24 cellular contexts compared by ENCODE assay signal in the genomic region with DNA sequence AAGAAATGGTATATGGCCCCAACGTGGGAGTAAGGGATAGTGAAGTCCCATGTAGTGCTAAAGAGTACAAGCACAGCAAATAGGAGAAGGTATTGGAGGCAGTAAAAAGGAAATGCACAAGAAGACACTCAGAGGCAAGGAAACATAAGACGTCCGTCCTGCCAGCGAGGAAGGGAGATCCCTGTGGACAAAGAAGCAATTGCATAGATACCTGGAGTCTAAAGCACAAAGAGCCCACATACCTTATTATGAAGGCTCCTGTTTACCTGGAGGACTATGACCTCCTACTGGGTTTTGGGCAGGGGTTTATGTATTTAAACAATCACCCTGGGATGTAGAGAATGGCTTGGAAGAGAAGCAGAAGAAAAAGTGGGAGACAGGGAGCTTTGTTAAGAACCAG.
"Had no signal": no experiment of that assay in that cellular context is flagged by ENCODE, and none has a peak within 500 bp of the region (broad histone marks: within the 10 kb centered on the region; RNA-seq: fewer than 3 reads in every experiment).

No MANE protein-coding gene starts in this region.

- H3K27me3 ChIP-seq: adrenal gland, Peyer's patch, SJSA1 had no signal

- H3K27me3 Mint-ChIP-seq: activated naive CD8-positive, alpha-beta T cell treated with anti-CD3 and anti-CD28 coated beads, Interleukin-2, amount 10 ng/mL, durations not matched to agents 7 days and 5 days had no signal

- H3K36me3 Mint-ChIP-seq: activated naive CD8-positive, alpha-beta T cell treated with anti-CD3 and anti-CD28 coated beads, Interleukin-2, amount 10 ng/mL, durations not matched to agents 7 days and 5 days had no signal

- H3K4me1 Mint-ChIP-seq: activated B cell treated with CpG ODN at 0.5 μM for 24 hours; activated naive CD8-positive, alpha-beta T cell treated with anti-CD3 and anti-CD28 coated beads, Interleukin-2, amount 10 ng/mL, durations not matched to agents 7 days and 5 days had no signal

- H3K4me3 Mint-ChIP-seq: activated B cell treated with CpG ODN at 0.5 μM for 24 hours; activated CD8-positive, alpha-beta T cell treated with anti-CD3 and anti-CD28 coated beads for 36 hours; activated naive CD8-positive, alpha-beta T cell treated with anti-CD3 and anti-CD28 coated beads, Interleukin-2, amount 10 ng/mL, durations not matched to agents 7 days and 5 days; activated T-cell treated with anti-CD3 and anti-CD28 coated beads, Interleukin-2, amount 50 U/mL, for 72 hours; T-helper 1 cell treated with Interleukin-12 subunit alpha and Interleukin-12 subunit beta and Interleukin-4 antibody, amounts not matched to agents 30 μg/mL and 1 μg/mL, for 36 hours had no signal

- H3K4me3 ChIP-seq: adrenal gland, K562, Peyer's patch, SJSA1 had no signal

- H3K27ac ChIP-seq: adrenal gland, Peyer's patch, SJSA1 had no signal

- H3K9me3 ChIP-seq: adrenal gland, Peyer's patch, SJSA1 had no signal

- H3K27ac Mint-ChIP-seq: activated B cell treated with CpG ODN at 0.5 μM for 24 hours; activated CD8-positive, alpha-beta T cell treated with anti-CD3 and anti-CD28 coated beads for 36 hours; activated naive CD8-positive, alpha-beta T cell treated with anti-CD3 and anti-CD28 coated beads, Interleukin-2, amount 10 ng/mL, durations not matched to agents 7 days and 5 days; activated T-cell treated with anti-CD3 and anti-CD28 coated beads, Interleukin-2, amount 50 U/mL, for 72 hours; activated T-helper 2 cell treated with anti-CD3 and anti-CD28 coated beads, Interferon-gamma antibody, Interleukin-2, Interleukin-4, amounts not matched to agents 10 μg/mL and 5 μg/mL and 100 μg/mL, durations not matched to agents 14 hours and 24 hours and 36 hours; T-helper 1 cell treated with Interleukin-12 subunit alpha and Interleukin-12 subunit beta and Interleukin-4 antibody, amounts not matched to agents 30 μg/mL and 1 μg/mL, for 36 hours had no signal

- H3K36me3 ChIP-seq: adrenal gland, Peyer's patch, SJSA1 had no signal

- H3K4me1 ChIP-seq: adrenal gland, Peyer's patch, SJSA1 had no signal

- ATAC-seq: activated CD8-positive, alpha-beta T cell treated with anti-CD3 and anti-CD28 coated beads for 36 hours; activated T-cell treated with anti-CD3 and anti-CD28 coated beads, Interleukin-2, amount 50 U/mL, for 72 hours; K562 had no signal

- DNase-seq: activated B cell treated with CpG ODN at 0.5 μM for 24 hours; activated CD8-positive, alpha-beta memory T cell treated with anti-CD3 and anti-CD28 coated beads, Interleukin-2, amount 50 U/mL, for 4 hours; activated CD8-positive, alpha-beta T cell treated with anti-CD3 and anti-CD28 coated beads for 36 hours; activated naive CD4-positive, alpha-beta T cell treated with anti-CD3 and anti-CD28 coated beads, Interleukin-2, amount 50 U/mL, for 16 hours; activated naive CD8-positive, alpha-beta T cell treated with anti-CD3 and anti-CD28 coated beads, Interleukin-2, amount 10 ng/mL, durations not matched to agents 7 days and 5 days; activated T-cell treated with anti-CD3 and anti-CD28 coated beads, Interleukin-2, amount 50 U/mL, for 72 hours; adrenal gland; anterior cingulate cortex; cerebellar nuclear complex; Karpas-422; MM.1S; NCI-H1105; NCI-H1436; NCI-H187 treated with DMSO at 0.1 percent for 48 hours; NCI-H2107; NCI-H2171 treated with DMSO at 0.1 percent for 48 hours; NCI-H345; NCI-H510A treated with DMSO at 0.1 percent for 48 hours; Peyer's patch; SHP77 had no signal

- H3K9me3 Mint-ChIP-seq: activated T-helper 2 cell treated with anti-CD3 and anti-CD28 coated beads, Interferon-gamma antibody, Interleukin-2, Interleukin-4, amounts not matched to agents 10 μg/mL and 5 μg/mL and 100 μg/mL, durations not matched to agents 14 hours and 24 hours and 36 hours had no signal
